ENCODE assay signal across 8 cellular contexts in the genomic region with DNA sequence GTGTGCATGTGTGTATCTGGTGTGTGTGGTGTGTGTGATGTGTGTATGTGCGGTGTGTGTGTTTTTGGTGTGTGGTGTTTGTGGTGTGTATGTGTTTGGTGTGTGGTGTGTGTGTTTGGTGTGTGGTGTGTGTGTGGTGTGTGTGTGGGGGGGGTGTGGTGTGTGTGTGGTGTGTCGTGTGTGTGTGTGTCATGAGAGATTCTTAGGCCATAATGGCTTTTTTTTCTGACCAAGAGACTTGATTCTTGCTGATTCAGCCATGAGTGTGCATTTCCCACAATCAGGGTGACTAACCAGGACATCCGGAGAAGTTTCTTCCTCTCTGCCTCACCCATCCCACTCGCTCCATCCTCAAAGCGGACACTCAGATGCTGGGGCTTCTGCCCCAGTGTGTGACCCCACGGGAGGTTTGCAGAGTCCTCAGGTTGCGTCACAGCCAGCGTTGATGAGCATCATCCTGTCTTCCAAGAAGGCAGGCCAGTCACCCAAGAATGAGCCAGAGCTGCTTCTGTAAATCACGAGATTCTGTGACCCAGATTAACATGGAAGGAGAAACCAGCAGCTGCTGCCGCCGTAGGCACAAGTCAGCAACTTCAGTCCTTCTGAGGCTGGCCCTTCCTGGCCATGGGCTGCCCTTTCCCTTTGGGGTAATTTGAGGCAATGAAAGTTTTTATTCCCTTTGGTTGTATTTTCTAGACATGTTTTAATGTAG. TPM values are rescaled to one million over a fixed set of nuclear protein-coding genes. Genes with fewer than 3 reads are reported as not detected.
DNase-seq lines count a peak whose midpoint lies in the region; ATAC-seq lines count a peak whose summit lies in the region.

No MANE protein-coding gene starts in this region.

- H3K27me3 ChIP-seq in SJCRH30: no peaks in the 10 kb centered on the region

- peak; percentile 34 for ATAC-seq in left colon
- no peak for ATAC-seq in GM18907 (IDR thresholded peaks at IDR 0.05; ENCODE audit: unreplicated experiment)

- intact Hi-C loops in left colon (cut with DNase I, micrococcal nuclease): no loop called here

- H3K9me3 ChIP-seq in SJCRH30 (replicated peaks): no peaks in the 10 kb centered on the region

- H3K4me1 ChIP-seq in SJCRH30: peaks cover 31% of the 10 kb centered on the region

- peak overlapping the region; percentile 47 for H3K4me3 ChIP-seq in SJCRH30

- peak overlapping the region; percentile 71 for H3K27ac ChIP-seq in SJCRH30

- DNase-seq in EL (peak; percentile 100), SJCRH30 (peak; percentile 72 to 84), cerebellar cortex (ENCODE audit: low spot score) (peak; percentile 5), left colon (peak; percentile 45 to 87), NCI-H146 treated with DMSO at 0.1 percent for 48 hours (lab: John Stamatoyannopoulos, UW; ENCODE audit: unreplicated experiment) (no peak), NCI-H187 (lab: John Stamatoyannopoulos, UW) (no peak)
- peak; percentile 21 to 27 for DNase-seq in stimulated activated CD4-positive, alpha-beta T cell treated with anti-CD3 and anti-CD28 coated beads, Interleukin-1b, Interleukin-23, amount 100 ng/mL, for 4 hours (ENCODE audit: low read depth in 2 of 2)

- peaks cover 3% of the 10 kb centered on the region; the same call in 1 of the 2 replicates for H3K36me3 ChIP-seq in SJCRH30

RNA-seq across cellular contexts. Expression of gene CTSL, which starts 12.5 kb away (rescaled TPM):
- 31.1 and 32.2 TPM in 2 replicates for total RNA-seq in SJCRH30 (2014; rRNA removed; shearing (Covaris generic))
- 10 to 100 TPM; 55.4 to 69.5 TPM for total RNA-seq in left colon

Comparison
In these comparisons a context has a peak if more than half of its experiments do, and no peak if none do; other contexts are left out.
1. DNase-seq: peak in EL (single experiment), SJCRH30 (2 of 2), cerebellar cortex (single experiment), left colon (2 of 2) and stimulated activated CD4-positive, alpha-beta T cell treated with anti-CD3 and anti-CD28 coated beads, Interleukin-1b, Interleukin-23, amount 100 ng/mL, for 4 hours (2 of 2); none in NCI-H146 treated with DMSO at 0.1 percent for 48 hours (single experiment) and NCI-H187 (0 of 2).